1 cellular context compared by ENCODE assay signal in the genomic region with DNA sequence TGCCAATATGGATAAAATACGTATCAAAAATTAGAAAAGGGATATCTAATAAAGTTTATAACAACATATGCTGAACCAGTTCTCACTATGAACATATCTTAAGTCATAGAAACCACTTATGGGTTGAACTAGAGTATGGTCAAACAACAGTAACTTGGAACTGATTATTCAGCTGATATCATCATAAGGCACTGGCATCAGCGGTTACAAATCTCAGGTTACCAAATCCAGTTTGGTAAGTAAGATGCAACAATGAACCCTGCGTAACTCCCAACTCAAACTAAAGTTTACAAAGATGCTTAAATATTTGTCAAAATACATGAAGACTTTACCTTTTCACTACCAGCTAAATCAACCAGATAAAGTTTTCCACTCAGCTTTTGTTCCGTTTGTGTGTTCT.
A peak's percentile ranks its signal among the peaks of the same experiment; 100 is the strongest.
TF ChIP-seq lines count a peak whose summit lies in the region.

No MANE protein-coding gene starts in this region.

TF ChIP-seq in HepG2, 621 proteins besides CTCF, POLR2A, EP300 and RAD21:
- TF ChIP-seq MXI1 (IDR thresholded peaks at IDR 0.05; ENCODE audit: borderline replicate concordance, low read depth, low read length) (no peak), RBM22 (optimal IDR thresholded peaks at IDR 0.05; ENCODE audit: low read length) (peak; percentile 60)
